ENCODE assay signal across 33 cellular contexts in genomic region chr13:23758783-23759527, GRCh38.
DNase-seq lines count a peak whose midpoint lies in the region; ATAC-seq, FAIRE-seq and TF ChIP-seq lines count a peak whose summit lies in the region.
"Had no signal": no experiment of that assay in that cellular context is flagged by ENCODE, and none has a peak within 500 bp of the region (broad histone marks: within the 10 kb centered on the region; RNA-seq: fewer than 3 reads in every experiment).

No MANE protein-coding gene starts in this region.

- H3K4me1 ChIP-seq in H9 (ENCODE audit: insufficient read depth, low read length), result no peaks in the 10 kb centered on the region
- peaks cover 0 to 3% of the 10 kb centered on the region in 2 donors for H3K4me1 ChIP-seq in lung (ENCODE audit: control insufficient read depth in 2 of 2, insufficient read depth in 2 of 2, low read length in 2 of 2)
- peaks cover 0 to 2% (median 0%) of the 10 kb centered on the region in 4 donors for H3K4me1 ChIP-seq in transverse colon
- H3K4me1 ChIP-seq: BE2C had no signal

- no peaks in the 10 kb centered on the region for H3K27me3 ChIP-seq in H9 (ENCODE audit: insufficient read depth, low read length)
- no peaks in the 10 kb centered on the region for H3K27me3 ChIP-seq in lung (ENCODE audit: control insufficient read depth, insufficient read depth)
- no peaks in the 10 kb centered on the region for H3K27me3 ChIP-seq in transverse colon
- H3K27me3 ChIP-seq: BE2C, left lung, MG63 had no signal

- no peak overlapping the region for H4K91ac ChIP-seq in H9 (ENCODE audit: insufficient read length, low read depth, low read length)

- H3K36me3 Mint-ChIP-seq in H9 (ENCODE audit: insufficient read depth in 1 of 3, low read depth in 3 of 3), result peaks cover 0 to 2% (median 2%) of the 10 kb centered on the region in 3 experiments; a peak in 3 of 7 replicates
- H3K36me3 Mint-ChIP-seq in stimulated activated memory B cell treated with anti-CD40 and anti-IgM and Interleukin-4, amounts not matched to agents 10 μg/mL and 1 μg/mL and 100 μg/mL, for 72 hours, result peaks cover 24% of the 10 kb centered on the region
- H3K36me3 Mint-ChIP-seq: brain had no signal

- no peak overlapping the region for H3K27ac ChIP-seq in H9 (ENCODE audit: insufficient read length, low read depth, low read length)
- H3K27ac ChIP-seq in lung (ENCODE audit: low read depth in 1 of 2, low read length in 1 of 2), result no peak overlapping the region
- no peak overlapping the region for H3K27ac ChIP-seq in transverse colon
- H3K27ac ChIP-seq: KMS-11 had no signal

- no peaks in the 10 kb centered on the region for H3K79me1 ChIP-seq in H9 (ENCODE audit: insufficient read depth, low read depth, low read length, poor library complexity, severe bottlenecking)

- DNase-seq in H9 (no peak), lung (ENCODE audit: low spot score) (no peak), NCI-H2081 (lab: John Stamatoyannopoulos, UW) (no peak), NCI-H1417 treated with DMSO at 0.1 percent for 48 hours (lab: John Stamatoyannopoulos, UW) (no peak), NCI-H226 (no peak), transverse colon (no peak)
- DNase-seq: activated CD4-positive, CD25-positive, alpha-beta regulatory T cell; activated CD8-positive, alpha-beta memory T cell treated with anti-CD3 and anti-CD28 coated beads, Interleukin-2, amount 10 ng/mL, durations not matched to agents 7 days and 5 days; activated naive CD4-positive, alpha-beta T cell; activated T-cell treated with anti-CD3 and anti-CD28 coated beads, Interleukin-2, amount 50 U/mL, for 4 hours; BE2C; cerebellar nuclear complex; HCEC 1CT; left lung; MG63; midbrain; naive thymus-derived CD4-positive, alpha-beta T cell; NCI-H1105 treated with DMSO at 0.1 percent for 48 hours; NCI-H2029; NCI-H526; NK-92 treated with Interleukin-12 subunit alpha and Interleukin-12 subunit beta, amount 100 ng/mL, for 24 hours; PC-3; T-helper 17 cell had no signal

- TF ChIP-seq CTCF in H9 (conservative IDR thresholded peaks at IDR 0.05), result no peak
- TF ChIP-seq CTCF in lung (IDR thresholded peaks at IDR 0.05; ENCODE audit: control extremely low read depth, extremely low read depth), result no peak
- TF ChIP-seq CTCF in transverse colon (IDR thresholded peaks at IDR 0.05), result no peak

- H3K18ac ChIP-seq in H9 (ENCODE audit: insufficient read length, low read depth, low read length), result no peak overlapping the region

- no peak overlapping the region for H2BK5ac ChIP-seq in H9 (ENCODE audit: insufficient read length, low read length)

- in situ Hi-C loops in transverse colon (cut with MboI; ENCODE audit: low pct_ligation_motif_present in 1 of 4, low pct_unique_long_range_greater_than_20kb in 1 of 4, low sequenced_read_pairs in 3 of 4), result no loop called here

- H3K23me2 ChIP-seq in H9 (ENCODE audit: insufficient read length, low read depth, low read length, poor library complexity, severe bottlenecking), result no peaks in the 10 kb centered on the region

- H3K9me3 Mint-ChIP-seq in H9, result no peaks in the 10 kb centered on the region
- H3K9me3 Mint-ChIP-seq in stimulated activated memory B cell treated with anti-CD40 and anti-IgM and Interleukin-4, amounts not matched to agents 10 μg/mL and 1 μg/mL and 100 μg/mL, for 72 hours, result no peaks in the 10 kb centered on the region
- H3K9me3 Mint-ChIP-seq: activated T-cell treated with anti-CD3 and anti-CD28 coated beads, Interleukin-2, amount 50 U/mL, for 4 hours; brain; naive thymus-derived CD4-positive, alpha-beta T cell; stimulated activated naive CD8-positive, alpha-beta T cell treated with anti-CD3 and anti-CD28 coated beads, Interleukin-15, Interleukin-2, amounts not matched to agents 100 ng/mL and 50 ng/mL, for 24 hours had no signal

- H3K27me3 Mint-ChIP-seq in H9 (ENCODE audit: low read depth), result no peaks in the 10 kb centered on the region
- no peaks in the 10 kb centered on the region for H3K27me3 Mint-ChIP-seq in stimulated activated memory B cell treated with anti-CD40 and anti-IgM and Interleukin-4, amounts not matched to agents 10 μg/mL and 1 μg/mL and 100 μg/mL, for 72 hours
- H3K27me3 Mint-ChIP-seq: activated CD8-positive, alpha-beta memory T cell treated with anti-CD3 and anti-CD28 coated beads, Interleukin-2, amount 10 ng/mL, durations not matched to agents 7 days and 5 days; brain; naive thymus-derived CD4-positive, alpha-beta T cell; stimulated activated naive CD8-positive, alpha-beta T cell treated with anti-CD3 and anti-CD28 coated beads, Interleukin-15, Interleukin-2, amounts not matched to agents 100 ng/mL and 50 ng/mL, for 24 hours; T-helper 17 cell had no signal

- no peak for TF ChIP-seq POLR2A in transverse colon (IDR thresholded peaks at IDR 0.05)

- H4K8ac ChIP-seq in H9 (replicated peaks; ENCODE audit: insufficient read length, low read depth, low read length), result no peak overlapping the region

- no peaks in the 10 kb centered on the region for H4K20me1 ChIP-seq in H9 (ENCODE audit: control insufficient read depth, insufficient read depth, insufficient read length)

- no peak overlapping the region for H3K23ac ChIP-seq in H9 (ENCODE audit: insufficient read length, low read depth, low read length)

- H3K4ac ChIP-seq in H9 (ENCODE audit: low read depth, low read length), result no peak overlapping the region

- H2AFZ ChIP-seq in H9 (ENCODE audit: low read length), result no peak overlapping the region

- H3K27ac Mint-ChIP-seq in H9, result peak overlapping the region in 2 of 3 experiments; percentile 49 to 94; a peak in 2 of 7 replicates
- no peak overlapping the region for H3K27ac Mint-ChIP-seq in stimulated activated memory B cell treated with anti-CD40 and anti-IgM and Interleukin-4, amounts not matched to agents 10 μg/mL and 1 μg/mL and 100 μg/mL, for 72 hours
- H3K27ac Mint-ChIP-seq: activated CD8-positive, alpha-beta memory T cell treated with anti-CD3 and anti-CD28 coated beads, Interleukin-2, amount 10 ng/mL, durations not matched to agents 7 days and 5 days; stimulated activated naive CD8-positive, alpha-beta T cell treated with anti-CD3 and anti-CD28 coated beads, Interleukin-15, Interleukin-2, amounts not matched to agents 100 ng/mL and 50 ng/mL, for 24 hours had no signal

- H2BK120ac ChIP-seq in H9 (ENCODE audit: low read depth, low read length, poor library complexity, severe bottlenecking), result no peak overlapping the region

- TF ChIP-seq EP300 in transverse colon (IDR thresholded peaks at IDR 0.05; ENCODE audit: low read depth), result no peak

- ATAC-seq in lung (ENCODE audit: insufficient read depth, low FRiP score), result peak; percentile 12
- ATAC-seq in stimulated activated memory B cell treated with anti-CD40 and anti-IgM and Interleukin-4, amounts not matched to agents 10 μg/mL and 1 μg/mL and 100 μg/mL, for 72 hours, result peak; percentile 47
- ATAC-seq: activated CD8-positive, alpha-beta memory T cell treated with anti-CD3 and anti-CD28 coated beads, Interleukin-2, amount 10 ng/mL, durations not matched to agents 7 days and 5 days; activated T-cell treated with anti-CD3 and anti-CD28 coated beads, Interleukin-2, amount 50 U/mL, for 4 hours; left lung; naive thymus-derived CD4-positive, alpha-beta T cell; SK-N-SH treated with all-trans-retinoic acid at 6 μM for 48 hours; T-helper 17 cell had no signal

- no peaks in the 10 kb centered on the region for H3K79me2 ChIP-seq in H9 (ENCODE audit: insufficient read depth, low read length)

- no peak overlapping the region for H3K4me3 Mint-ChIP-seq in H9
- H3K4me3 Mint-ChIP-seq in stimulated activated memory B cell treated with anti-CD40 and anti-IgM and Interleukin-4, amounts not matched to agents 10 μg/mL and 1 μg/mL and 100 μg/mL, for 72 hours, result no peak overlapping the region
- H3K4me3 Mint-ChIP-seq: activated CD8-positive, alpha-beta memory T cell treated with anti-CD3 and anti-CD28 coated beads, Interleukin-2, amount 10 ng/mL, durations not matched to agents 7 days and 5 days; activated T-cell treated with anti-CD3 and anti-CD28 coated beads, Interleukin-2, amount 50 U/mL, for 4 hours; brain; naive thymus-derived CD4-positive, alpha-beta T cell; stimulated activated naive CD8-positive, alpha-beta T cell treated with anti-CD3 and anti-CD28 coated beads, Interleukin-15, Interleukin-2, amounts not matched to agents 100 ng/mL and 50 ng/mL, for 24 hours; T-helper 17 cell had no signal

- 0 out of 4 replicates have a peak, but pooled peaks cover 0 to 6% of the 10 kb centered on the region in 2 experiments for H3K4me1 Mint-ChIP-seq in H9
- H3K4me1 Mint-ChIP-seq in stimulated activated memory B cell treated with anti-CD40 and anti-IgM and Interleukin-4, amounts not matched to agents 10 μg/mL and 1 μg/mL and 100 μg/mL, for 72 hours, result no peaks in the 10 kb centered on the region
- H3K4me1 Mint-ChIP-seq: activated CD8-positive, alpha-beta memory T cell treated with anti-CD3 and anti-CD28 coated beads, Interleukin-2, amount 10 ng/mL, durations not matched to agents 7 days and 5 days had no signal

- intact Hi-C loops in transverse colon (cut with DNase I; ENCODE audit: low total_unique reads), result no loop called here

- H3K14ac ChIP-seq in H9 (ENCODE audit: insufficient read depth, low read length), result no peak overlapping the region

- H3K4me2 ChIP-seq in H9 (ENCODE audit: insufficient read depth, insufficient read length, low read length), result no peak overlapping the region
- H3K4me2 ChIP-seq: KMS-11 had no signal

- H2BK15ac ChIP-seq in H9 (ENCODE audit: low read depth, low read length), result no peak overlapping the region

- no CpG with 5 or more reads among the region's 9 CpGs for WGBS in H9 (ENCODE audit: extremely low coverage, insufficient read length, low lambda C conversion rate)
- WGBS in lung, 2 donors, result 82 to 93% methylated on average over 9 of the region's 9 CpGs
- 73 to 85% methylated on average over 4 to 9 of the region's 9 CpGs for WGBS in transverse colon (ENCODE audit: low coverage in 1 of 2), 2 donors

- FAIRE-seq in endometrium (lab: Jason Lieb, UNC), result peak; percentile 21
- FAIRE-seq: endothelial cell of umbilical vein, G401.6, islet of Langerhans, TTC549 had no signal

- H3K56ac ChIP-seq in H9 (ENCODE audit: insufficient read length, low read depth, low read length), result no peak overlapping the region

- no peak overlapping the region for H3K9ac ChIP-seq in H9 (ENCODE audit: extremely low read depth, insufficient read length, low read length)
- H3K9ac ChIP-seq: KMS-11 had no signal

- H3K9me3 ChIP-seq in H9 (ENCODE audit: control insufficient read depth, low read depth, low read length), result no peaks in the 10 kb centered on the region
- H3K9me3 ChIP-seq in lung (ENCODE audit: control insufficient read depth in 2 of 2, insufficient read depth in 1 of 2, low read length in 1 of 2), result peaks cover 0 to 2% of the 10 kb centered on the region in 2 donors
- no peaks in the 10 kb centered on the region for H3K9me3 ChIP-seq in transverse colon
- H3K9me3 ChIP-seq: BE2C, left lung, MG63 had no signal

- H2BK20ac ChIP-seq in H9 (ENCODE audit: low read depth, low read length, poor library complexity, severe bottlenecking), result no peak overlapping the region

- H2BK12ac ChIP-seq in H9 (ENCODE audit: insufficient read length, low read depth, low read length), result no peak overlapping the region

- no peak overlapping the region for H4K5ac ChIP-seq in H9 (ENCODE audit: insufficient read length, low read depth, low read length)

- H3K36me3 ChIP-seq in lung (ENCODE audit: control insufficient read depth in 2 of 2, insufficient read depth in 2 of 2, low read length in 2 of 2), result peaks cover 2 to 4% of the 10 kb centered on the region in 2 donors
- H3K36me3 ChIP-seq in transverse colon, result no peaks in the 10 kb centered on the region
- H3K36me3 ChIP-seq: BE2C, left lung, MG63 had no signal

- H3K4me3 ChIP-seq in lung, result no peak overlapping the region
- no peak overlapping the region for H3K4me3 ChIP-seq in transverse colon
- H3K4me3 ChIP-seq: left lung, MG63 had no signal

- no peak overlapping the region for H2AK5ac ChIP-seq in H9 (ENCODE audit: insufficient read length, low read length)

- H3T11ph ChIP-seq in H9 (ENCODE audit: low read length), result no peak overlapping the region
